ENCODE assay signal across 1 cellular context in genomic region chr6:158413028-158413427, GRCh38.
TF ChIP-seq lines count a peak whose summit lies in the region.

No MANE protein-coding gene starts in this region.

TF ChIP-seq in IMR-90, 13 proteins besides CTCF, POLR2A, EP300 and RAD21 (continued from another document):
- TF ChIP-seq ELK1 (IDR thresholded peaks at IDR 0.05; ENCODE audit: borderline replicate concordance, low read depth, low read length) (no peak), MXI1 (IDR thresholded peaks at IDR 0.05; ENCODE audit: borderline replicate concordance, low read depth, low read length) (no peak), MAFK (IDR thresholded peaks at IDR 0.05; ENCODE audit: low read depth, low read length) (no peak), SMC3 (IDR thresholded peaks at IDR 0.05; ENCODE audit: low read depth, low read length) (no peak)
